ENCODE assay signal across 7 cellular contexts in genomic region chr1:145886390-145886789, GRCh38. TPM values are rescaled to one million over a fixed set of nuclear protein-coding genes. Genes with fewer than 3 reads are reported as not detected.
DNase-seq lines count a peak whose midpoint lies in the region; ATAC-seq, FAIRE-seq and TF ChIP-seq lines count a peak whose summit lies in the region.
"Had no signal": no experiment of that assay in that cellular context is flagged by ENCODE, and none has a peak within 500 bp of the region (broad histone marks: within the 10 kb centered on the region; RNA-seq: fewer than 3 reads in every experiment).

No MANE protein-coding gene starts in this region.

- H3K36me3 ChIP-seq in endothelial cell of umbilical vein (ENCODE audit: control insufficient read depth in 2 of 2, extremely low read depth in 1 of 2, insufficient read depth in 2 of 2, low read length in 2 of 2) (no peaks in the 10 kb centered on the region), gastrocnemius medialis (no peaks in the 10 kb centered on the region)

- H3K4me1 ChIP-seq in endothelial cell of umbilical vein (ENCODE audit: control insufficient read depth, extremely low read depth, insufficient read depth, low read length) = peaks cover 29% of the 10 kb centered on the region
- H3K4me1 ChIP-seq in gastrocnemius medialis = peaks cover 25 to 27% of the 10 kb centered on the region in 2 donors

- peak; percentile 48 for DNase-seq in NCI-H69 (lab: John Stamatoyannopoulos, UW)
- no peak for DNase-seq in endothelial cell of umbilical vein (ENCODE audit: low read depth, low spot score)
- no peak for DNase-seq in gastrocnemius medialis
- no peak for DNase-seq in posterior cingulate gyrus
- no peak for DNase-seq in SK-N-DZ (ENCODE audit: low spot score)

- dilution Hi-C loops in endothelial cell of umbilical vein (cut with MboI; ENCODE audit: extremely low pct_ligation_motif_present, low sequenced_read_pairs) = no loop called here

- H3K27me3 ChIP-seq in endothelial cell of umbilical vein (ENCODE audit: control insufficient read depth in 2 of 2, insufficient read depth in 2 of 2, low read length in 2 of 2) = no peaks in the 10 kb centered on the region
- no peaks in the 10 kb centered on the region for H3K27me3 ChIP-seq in gastrocnemius medialis

- intact Hi-C loops in endothelial cell of umbilical vein (cut with micrococcal nuclease) (no loop called here), gastrocnemius medialis (cut with DNase I; ENCODE audit: low total_unique reads) (no loop called here), posterior cingulate gyrus (cut with DNase I) (no loop called here)

- no peak for ATAC-seq in gastrocnemius medialis
- no peak for ATAC-seq in HG03039 (IDR thresholded peaks at IDR 0.05; ENCODE audit: unreplicated experiment)

- H3K27ac ChIP-seq in endothelial cell of umbilical vein (ENCODE audit: insufficient read depth, low read depth, low read length) (no peak overlapping the region), gastrocnemius medialis (peak overlapping the region; percentile 55 to 65 (median 61))

- BruUV-seq in endothelial cell of umbilical vein (replicated peaks; lab: Mats Ljungman, UMichigan) = no TSS peak

- no peaks in the 10 kb centered on the region for H3K9me1 ChIP-seq in endothelial cell of umbilical vein (replicated peaks; ENCODE audit: control insufficient read depth, extremely low read depth, insufficient read depth, low read length)

- CTCF ChIA-PET in endothelial cell of umbilical vein (lab: Charles Lee) = interaction anchor here (1.3 to 8.9 kb wide), 4 partner anchors 9 to 40 kb away, joined by 3 to 152 read pairs (median 20); partner anchors contain the start of genes ITGA10, NUDT17 and PIAS3

- TF ChIP-seq CTCF in endothelial cell of umbilical vein (IDR thresholded peaks at IDR 0.05; ENCODE audit: extremely low read depth in 1 of 2, insufficient read depth in 1 of 2, low read depth in 1 of 2, low read length in 2 of 2) = no peak
- TF ChIP-seq CTCF in gastrocnemius medialis (IDR thresholded peaks at IDR 0.05 in 4 of 5, conservative IDR thresholded peaks at IDR 0.05 in 1 of 5) = no peak

- H3K4me2 ChIP-seq in endothelial cell of umbilical vein (ENCODE audit: insufficient read depth, low read length) = no peak overlapping the region

- in situ Hi-C loops in gastrocnemius medialis (cut with MboI; ENCODE audit: low sequenced_read_pairs in 4 of 4) = no loop called here

- H3K9ac ChIP-seq in endothelial cell of umbilical vein (replicated peaks; ENCODE audit: extremely low read depth, insufficient read depth, low read length) = peak overlapping the region; percentile 26

- no peak for TF ChIP-seq POLR2A in endothelial cell of umbilical vein (IDR thresholded peaks at IDR 0.05; ENCODE audit: low read depth, low read length)
- no peak for TF ChIP-seq POLR2A in gastrocnemius medialis (IDR thresholded peaks at IDR 0.05)

- no peaks in the 10 kb centered on the region for H3K79me2 ChIP-seq in endothelial cell of umbilical vein (ENCODE audit: control insufficient read depth, insufficient read depth, low read length)

- H3K9me3 ChIP-seq in endothelial cell of umbilical vein (replicated peaks; ENCODE audit: control insufficient read depth, insufficient read depth, low read length) (no peaks in the 10 kb centered on the region), gastrocnemius medialis (no peaks in the 10 kb centered on the region)

- POLR2A ChIA-PET in endothelial cell of umbilical vein (lab: Charles Lee) = interaction anchor here (0.7 kb wide), 1 partner anchor 13 kb away, joined by 3 read pairs; no protein-coding TSS in a partner anchor

- no peaks in the 10 kb centered on the region for H4K20me1 ChIP-seq in endothelial cell of umbilical vein (replicated peaks; ENCODE audit: control insufficient read depth, extremely low read depth, insufficient read depth, low read length)

- peak overlapping the region; percentile 99 for H2AFZ ChIP-seq in endothelial cell of umbilical vein (ENCODE audit: low read depth, low read length)

- FAIRE-seq in endothelial cell of umbilical vein (lab: Jason Lieb, UNC) = no peak
- FAIRE-seq: colon had no signal

- H3K4me3 ChIP-seq in endothelial cell of umbilical vein (replicated peaks in 1 of 3; ENCODE audit: insufficient read depth in 1 of 3, low read depth in 1 of 3, low read length in 3 of 3) (peak overlapping the region; percentile 64 to 94 (median 68)), gastrocnemius medialis (peak overlapping the region; percentile 66 to 72 (median 68))

TF ChIP-seq in endothelial cell of umbilical vein, 7 proteins besides CTCF, POLR2A, EP300 and RAD21 (continues in another document):
- TF ChIP-seq GATA2 (IDR thresholded peaks at IDR 0.05; ENCODE audit: insufficient read depth, insufficient read length, low read depth, low read length) (no peak), JUN (IDR thresholded peaks at IDR 0.05; ENCODE audit: borderline replicate concordance, insufficient read depth, insufficient read length, low read depth) (no peak), EZH2 (IDR thresholded peaks at IDR 0.05; ENCODE audit: borderline replicate concordance, low read depth, low read length, severe bottlenecking) (no peak)

RNA-seq across cellular contexts. Expression of gene ANKRD35, which starts 0.7 kb away (rescaled TPM):
- total RNA-seq in endothelial cell of umbilical vein = 0.14 and 0.20 TPM in 2 replicates
- 0.10 and 0.15 TPM in 2 replicates for polyA plus RNA-seq in endothelial cell of umbilical vein
- 0.13 TPM in 2 replicates for polyA plus RNA-seq in endothelial cell of umbilical vein (2011; cell fraction: cytosol; rRNA removed)
- polyA plus RNA-seq in endothelial cell of umbilical vein (2011; cell fraction: nucleus; rRNA removed) = 0.21 and 0.45 TPM in 2 replicates
- polyA plus RNA-seq in endothelial cell of umbilical vein (2012) = 0.20 and 0.35 TPM in 2 replicates
- polyA minus RNA-seq in endothelial cell of umbilical vein = 0.19 TPM in 1 of 2 replicates, not detected in the other
- not detected for polyA minus RNA-seq in endothelial cell of umbilical vein (2011; cell fraction: cytosol; rRNA and poly(A)+ RNA removed)
- polyA minus RNA-seq in endothelial cell of umbilical vein (2011; cell fraction: nucleus; rRNA and poly(A)+ RNA removed) = 0.10 TPM in 1 of 2 replicates, not detected in the other
- total RNA-seq in gastrocnemius medialis = 10 to 100 TPM in 2 of 4 donors, 1 to 10 TPM in 2; 8.0 to 19.5 (median 10.7) TPM
- polyA plus RNA-seq in SK-N-DZ (2014; cell fraction: cytosol; rRNA removed) = 2.5 and 3.1 TPM in 2 replicates
- 1.9 and 2.2 TPM in 2 replicates for polyA plus RNA-seq in SK-N-DZ (2014; cell fraction: nucleus; rRNA removed)

RNA-seq across cellular contexts. Expression of gene ITGA10, which starts 23.5 kb away (rescaled TPM):
- total RNA-seq in endothelial cell of umbilical vein (39.8 and 58.6 TPM in 2 replicates), gastrocnemius medialis (10 to 100 TPM in 3 of 4 donors, 1 to 10 TPM in 1; 6.4 to 20.0 (median 14.7) TPM)
- 16.9 and 20.6 TPM in 2 replicates for polyA plus RNA-seq in endothelial cell of umbilical vein
- 7.7 and 12.9 TPM in 2 replicates for polyA plus RNA-seq in endothelial cell of umbilical vein (2011; cell fraction: cytosol; rRNA removed)
- polyA plus RNA-seq in endothelial cell of umbilical vein (2011; cell fraction: nucleus; rRNA removed) = 117 and 135 TPM in 2 replicates
- 10.1 and 11.1 TPM in 2 replicates for polyA plus RNA-seq in endothelial cell of umbilical vein (2012)
- polyA minus RNA-seq in endothelial cell of umbilical vein = 32.6 and 44.7 TPM in 2 replicates
- polyA minus RNA-seq in endothelial cell of umbilical vein (2011; cell fraction: cytosol; rRNA and poly(A)+ RNA removed) = not detected
- polyA minus RNA-seq in endothelial cell of umbilical vein (2011; cell fraction: nucleus; rRNA and poly(A)+ RNA removed) = 23.9 and 25.9 TPM in 2 replicates
- 0.36 TPM in 1 of 2 replicates, not detected in the other for polyA plus RNA-seq in SK-N-DZ (2014; cell fraction: cytosol; rRNA removed)
- polyA plus RNA-seq in SK-N-DZ (2014; cell fraction: nucleus; rRNA removed) = 0.37 and 0.51 TPM in 2 replicates

RNA-seq across cellular contexts. Expression of gene PIAS3, which starts 27.5 kb away (rescaled TPM):
- total RNA-seq in endothelial cell of umbilical vein = 50.1 and 53.3 TPM in 2 replicates
- 69.9 and 71.8 TPM in 2 replicates for polyA plus RNA-seq in endothelial cell of umbilical vein
- polyA plus RNA-seq in endothelial cell of umbilical vein (2011; cell fraction: cytosol; rRNA removed) = 37.9 and 42.4 TPM in 2 replicates
- polyA plus RNA-seq in endothelial cell of umbilical vein (2011; cell fraction: nucleus; rRNA removed) = 129 and 162 TPM in 2 replicates
- polyA plus RNA-seq in endothelial cell of umbilical vein (2012) = 45.0 and 49.8 TPM in 2 replicates
- polyA minus RNA-seq in endothelial cell of umbilical vein = 42.6 and 44.0 TPM in 2 replicates
- polyA minus RNA-seq in endothelial cell of umbilical vein (2011; cell fraction: cytosol; rRNA and poly(A)+ RNA removed) = 8.5 TPM
- polyA minus RNA-seq in endothelial cell of umbilical vein (2011; cell fraction: nucleus; rRNA and poly(A)+ RNA removed) = 36.0 and 38.8 TPM in 2 replicates
- 10 to 100 TPM; 26.2 to 40.0 (median 35.7) TPM for total RNA-seq in gastrocnemius medialis
- 7.0 and 10.1 TPM in 2 replicates for polyA plus RNA-seq in SK-N-DZ (2014; cell fraction: cytosol; rRNA removed)
- polyA plus RNA-seq in SK-N-DZ (2014; cell fraction: nucleus; rRNA removed) = 19.9 and 32.9 TPM in 2 replicates

RNA-seq across cellular contexts. Expression of gene PEX11B, which starts 32.1 kb away (rescaled TPM):
- 29.0 and 30.5 TPM in 2 replicates for total RNA-seq in endothelial cell of umbilical vein
- polyA plus RNA-seq in endothelial cell of umbilical vein = 39.7 and 42.5 TPM in 2 replicates
- polyA plus RNA-seq in endothelial cell of umbilical vein (2011; cell fraction: cytosol; rRNA removed) = 32.6 and 33.1 TPM in 2 replicates
- polyA plus RNA-seq in endothelial cell of umbilical vein (2011; cell fraction: nucleus; rRNA removed) = 27.8 and 28.7 TPM in 2 replicates
- polyA plus RNA-seq in endothelial cell of umbilical vein (2012) = 29.5 and 36.6 TPM in 2 replicates
- 48.9 and 62.3 TPM in 2 replicates for polyA minus RNA-seq in endothelial cell of umbilical vein
- polyA minus RNA-seq in endothelial cell of umbilical vein (2011; cell fraction: cytosol; rRNA and poly(A)+ RNA removed) = 11.0 TPM
- polyA minus RNA-seq in endothelial cell of umbilical vein (2011; cell fraction: nucleus; rRNA and poly(A)+ RNA removed) = 12.6 and 18.4 TPM in 2 replicates
- total RNA-seq in gastrocnemius medialis = 10 to 100 TPM; 23.2 to 46.0 (median 31.7) TPM
- polyA plus RNA-seq in SK-N-DZ (2014; cell fraction: cytosol; rRNA removed) = 29.0 and 32.3 TPM in 2 replicates
- polyA plus RNA-seq in SK-N-DZ (2014; cell fraction: nucleus; rRNA removed) = 25.1 and 27.1 TPM in 2 replicates

RNA-seq across cellular contexts. Expression of gene RBM8A, which starts 40.9 kb away (rescaled TPM):
- 194 and 200 TPM in 2 replicates for total RNA-seq in endothelial cell of umbilical vein
- polyA plus RNA-seq in endothelial cell of umbilical vein = 101 and 192 TPM in 2 replicates
- 216 and 336 TPM in 2 replicates for polyA plus RNA-seq in endothelial cell of umbilical vein (2011; cell fraction: cytosol; rRNA removed)
- 97.5 and 169 TPM in 2 replicates for polyA plus RNA-seq in endothelial cell of umbilical vein (2011; cell fraction: nucleus; rRNA removed)
- 204 and 291 TPM in 2 replicates for polyA plus RNA-seq in endothelial cell of umbilical vein (2012)
- polyA minus RNA-seq in endothelial cell of umbilical vein = 54.6 and 71.6 TPM in 2 replicates
- polyA minus RNA-seq in endothelial cell of umbilical vein (2011; cell fraction: cytosol; rRNA and poly(A)+ RNA removed) = 52.4 TPM
- 25.6 and 33.6 TPM in 2 replicates for polyA minus RNA-seq in endothelial cell of umbilical vein (2011; cell fraction: nucleus; rRNA and poly(A)+ RNA removed)
- 100 to 1,000 TPM; 199 to 589 (median 381) TPM for total RNA-seq in gastrocnemius medialis
- polyA plus RNA-seq in SK-N-DZ (2014; cell fraction: cytosol; rRNA removed) = 326 and 347 TPM in 2 replicates
- 219 and 253 TPM in 2 replicates for polyA plus RNA-seq in SK-N-DZ (2014; cell fraction: nucleus; rRNA removed)
